31 cellular contexts compared by ENCODE assay signal in the genomic region with DNA sequence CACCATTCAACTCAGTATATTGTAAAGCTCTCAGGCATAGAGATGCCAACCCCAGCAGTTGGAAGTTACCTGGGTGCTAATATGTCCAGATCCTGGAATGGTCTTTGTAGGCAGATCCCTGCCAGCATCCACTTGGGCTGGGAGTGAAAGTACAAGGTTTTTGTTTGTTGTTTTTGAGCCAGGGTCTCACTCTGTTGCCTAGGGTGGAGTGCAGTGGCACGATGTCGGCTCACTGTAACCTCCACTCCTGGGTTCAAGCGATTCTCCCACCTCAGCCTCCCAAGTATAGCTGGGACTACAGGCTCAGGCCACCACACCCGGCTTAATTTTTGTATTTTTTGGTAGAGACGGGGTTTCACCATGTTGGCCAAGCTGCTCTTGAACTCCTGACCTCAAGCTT.
"Had no signal": no experiment of that assay in that cellular context is flagged by ENCODE, and none has a peak within 500 bp of the region (broad histone marks: within the 10 kb centered on the region; RNA-seq: fewer than 3 reads in every experiment).

No MANE protein-coding gene starts in this region.

- H3K4me1 ChIP-seq: ascending aorta, breast epithelium, foreskin keratinocyte, gastrocnemius medialis had no signal

- H3K36me3 ChIP-seq: ascending aorta, breast epithelium, cardiac muscle cell, esophagus muscularis mucosa, gastrocnemius medialis had no signal

- H3K27ac Mint-ChIP-seq: activated CD4-positive, alpha-beta memory T cell treated with anti-CD3 and anti-CD28 coated beads, Interleukin-2, amount 10 ng/mL, durations not matched to agents 7 days and 5 days; activated CD4-positive, alpha-beta T cell treated with anti-CD3 and anti-CD28 coated beads for 36 hours; activated CD4-positive, alpha-beta T cell treated with anti-CD3 and anti-CD28 coated beads, Interleukin-2, amount 10 ng/mL, durations not matched to agents 7 days and 5 days; activated naive CD4-positive, alpha-beta T cell treated with anti-CD3 and anti-CD28 coated beads, Interleukin-2, amount 10 ng/mL, durations not matched to agents 7 days and 5 days; activated naive CD4-positive, alpha-beta T cell treated with anti-CD3 and anti-CD28 coated beads, Interleukin-2, amount 50 U/mL, for 72 hours; activated naive CD8-positive, alpha-beta T cell treated with anti-CD3 and anti-CD28 coated beads, Interleukin-2, amount 10 ng/mL, durations not matched to agents 7 days and 5 days; activated T-cell treated with anti-CD3 and anti-CD28 coated beads, Interleukin-2, amount 50 U/mL, for 24 hours; activated T-cell treated with anti-CD3 and anti-CD28 coated beads, Interleukin-2, amount 50 U/mL, for 72 hours; brain; dendritic cell treated with granulocyte-macrophage colony-stimulating factor and Interleukin-4, amounts not matched to agents 40 ng/mL and 50 ng/mL, for 4 days had no signal

- H3K9me3 Mint-ChIP-seq: activated CD4-positive, alpha-beta memory T cell treated with anti-CD3 and anti-CD28 coated beads, Interleukin-2, amount 10 ng/mL, durations not matched to agents 7 days and 5 days; activated CD4-positive, alpha-beta T cell treated with anti-CD3 and anti-CD28 coated beads, Interleukin-2, amount 10 ng/mL, durations not matched to agents 7 days and 5 days; activated naive CD4-positive, alpha-beta T cell treated with anti-CD3 and anti-CD28 coated beads, Interleukin-2, amount 10 ng/mL, durations not matched to agents 7 days and 5 days; activated naive CD4-positive, alpha-beta T cell treated with anti-CD3 and anti-CD28 coated beads, Interleukin-2, amount 50 U/mL, for 72 hours; activated naive CD8-positive, alpha-beta T cell treated with anti-CD3 and anti-CD28 coated beads, Interleukin-2, amount 10 ng/mL, durations not matched to agents 7 days and 5 days; activated T-cell treated with anti-CD3 and anti-CD28 coated beads, Interleukin-2, amount 50 U/mL, for 24 hours; activated T-cell treated with anti-CD3 and anti-CD28 coated beads, Interleukin-2, amount 50 U/mL, for 72 hours; dendritic cell treated with granulocyte-macrophage colony-stimulating factor and Interleukin-4, amounts not matched to agents 40 ng/mL and 50 ng/mL, for 4 days had no signal

- ATAC-seq: activated CD4-positive, alpha-beta T cell treated with anti-CD3 and anti-CD28 coated beads for 36 hours; activated naive CD4-positive, alpha-beta T cell treated with anti-CD3 and anti-CD28 coated beads, Interleukin-2, amount 50 U/mL, for 72 hours; activated T-cell treated with anti-CD3 and anti-CD28 coated beads, Interleukin-2, amount 50 U/mL, for 72 hours; foreskin keratinocyte; gastrocnemius medialis had no signal

- H3K4me1 Mint-ChIP-seq: activated CD4-positive, alpha-beta memory T cell treated with anti-CD3 and anti-CD28 coated beads, Interleukin-2, amount 10 ng/mL, durations not matched to agents 7 days and 5 days; activated CD4-positive, alpha-beta T cell treated with anti-CD3 and anti-CD28 coated beads for 36 hours; activated CD4-positive, alpha-beta T cell treated with anti-CD3 and anti-CD28 coated beads, Interleukin-2, amount 10 ng/mL, durations not matched to agents 7 days and 5 days; activated naive CD4-positive, alpha-beta T cell treated with anti-CD3 and anti-CD28 coated beads, Interleukin-2, amount 10 ng/mL, durations not matched to agents 7 days and 5 days; activated naive CD8-positive, alpha-beta T cell treated with anti-CD3 and anti-CD28 coated beads, Interleukin-2, amount 10 ng/mL, durations not matched to agents 7 days and 5 days had no signal

- H3K36me3 Mint-ChIP-seq: activated naive CD4-positive, alpha-beta T cell treated with anti-CD3 and anti-CD28 coated beads, Interleukin-2, amount 10 ng/mL, durations not matched to agents 7 days and 5 days; activated naive CD4-positive, alpha-beta T cell treated with anti-CD3 and anti-CD28 coated beads, Interleukin-2, amount 50 U/mL, for 72 hours; activated naive CD8-positive, alpha-beta T cell treated with anti-CD3 and anti-CD28 coated beads, Interleukin-2, amount 10 ng/mL, durations not matched to agents 7 days and 5 days; brain had no signal

- H3K4me3 ChIP-seq: ascending aorta, breast epithelium, cardiac muscle cell, coronary artery, dorsolateral prefrontal cortex, esophagus muscularis mucosa, gastrocnemius medialis had no signal

- H3K4me3 Mint-ChIP-seq: activated CD4-positive, alpha-beta memory T cell treated with anti-CD3 and anti-CD28 coated beads, Interleukin-2, amount 10 ng/mL, durations not matched to agents 7 days and 5 days; activated CD4-positive, alpha-beta T cell treated with anti-CD3 and anti-CD28 coated beads for 36 hours; activated CD4-positive, alpha-beta T cell treated with anti-CD3 and anti-CD28 coated beads, Interleukin-2, amount 10 ng/mL, durations not matched to agents 7 days and 5 days; activated naive CD4-positive, alpha-beta T cell treated with anti-CD3 and anti-CD28 coated beads, Interleukin-2, amount 10 ng/mL, durations not matched to agents 7 days and 5 days; activated naive CD8-positive, alpha-beta T cell treated with anti-CD3 and anti-CD28 coated beads, Interleukin-2, amount 10 ng/mL, durations not matched to agents 7 days and 5 days; activated T-cell treated with anti-CD3 and anti-CD28 coated beads, Interleukin-2, amount 50 U/mL, for 24 hours; activated T-cell treated with anti-CD3 and anti-CD28 coated beads, Interleukin-2, amount 50 U/mL, for 72 hours; dendritic cell treated with granulocyte-macrophage colony-stimulating factor and Interleukin-4, amounts not matched to agents 40 ng/mL and 50 ng/mL, for 4 days had no signal

- DNase-seq: activated CD4-positive, alpha-beta memory T cell treated with anti-CD3 and anti-CD28 coated beads, Interleukin-2, amount 10 ng/mL, durations not matched to agents 7 days and 5 days; activated CD4-positive, alpha-beta T cell treated with anti-CD3 and anti-CD28 coated beads for 36 hours; activated CD4-positive, alpha-beta T cell treated with anti-CD3 and anti-CD28 coated beads, Interleukin-2, amount 10 ng/mL, durations not matched to agents 7 days and 5 days; activated CD4-positive, alpha-beta T cell treated with anti-CD3 and anti-CD28 coated beads, Interleukin-2, amount 50 U/mL, for 4 hours; activated CD4-positive, CD25-positive, alpha-beta regulatory T cell; activated CD4-positive, CD25-positive, alpha-beta regulatory T cell treated with anti-CD3 and anti-CD28 coated beads, Interleukin-2, amount 50 U/mL, for 72 hours; activated CD8-positive, alpha-beta memory T cell treated with anti-CD3 and anti-CD28 coated beads, Interleukin-2, amount 50 U/mL, for 48 hours; activated gamma-delta T cell; activated naive CD4-positive, alpha-beta T cell; activated naive CD4-positive, alpha-beta T cell treated with anti-CD3 and anti-CD28 coated beads, Interleukin-2, amount 10 ng/mL, durations not matched to agents 7 days and 5 days; activated naive CD8-positive, alpha-beta T cell treated with anti-CD3 and anti-CD28 coated beads, Interleukin-2, amount 10 ng/mL, durations not matched to agents 7 days and 5 days; activated T-cell treated with anti-CD3 and anti-CD28 coated beads for 4 hours; activated T-cell treated with anti-CD3 and anti-CD28 coated beads, Interleukin-2, amount 50 U/mL, for 24 hours; activated T-cell treated with anti-CD3 and anti-CD28 coated beads, Interleukin-2, amount 50 U/mL, for 72 hours; central memory CD4-positive, alpha-beta T cell; cerebellar nuclear complex; effector memory CD4-positive, alpha-beta T cell; erythroblast; foreskin keratinocyte; gastrocnemius medialis; glutamatergic neuron; T-helper 2 cell had no signal

- H3K27me3 ChIP-seq: ascending aorta, cardiac muscle cell, esophagus muscularis mucosa, foreskin keratinocyte had no signal

- H3K27ac ChIP-seq: ascending aorta, breast epithelium, cardiac muscle cell, coronary artery, dorsolateral prefrontal cortex, esophagus muscularis mucosa, foreskin keratinocyte, gastrocnemius medialis had no signal

- H3K9me3 ChIP-seq: ascending aorta, breast epithelium, esophagus muscularis mucosa, gastrocnemius medialis had no signal
